In the genomic region with DNA sequence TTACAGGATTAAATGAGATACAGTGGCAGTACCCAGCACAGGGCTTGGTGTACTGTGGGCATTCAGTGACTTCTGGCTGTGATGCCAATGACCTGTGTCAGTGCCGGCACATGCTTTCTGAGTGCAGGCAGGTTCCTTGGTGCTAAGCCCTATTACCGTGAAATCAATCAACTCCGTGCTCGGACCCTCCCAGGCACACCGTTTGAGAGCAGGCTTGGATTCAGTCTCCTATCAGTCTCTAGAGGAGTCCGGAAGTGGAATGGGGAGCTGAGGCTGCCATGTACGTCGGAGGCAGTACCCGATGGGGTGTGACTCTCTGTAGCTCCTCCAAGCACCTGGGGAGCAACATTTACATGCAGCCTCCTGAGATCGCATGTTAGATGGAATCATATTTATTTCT, we compare ENCODE assay signal across 25 cellular contexts. TPM values are rescaled to one million over a fixed set of nuclear protein-coding genes. Genes with fewer than 3 reads are reported as not detected.
DNase-seq lines count a peak whose midpoint lies in the region; ATAC-seq and TF ChIP-seq lines count a peak whose summit lies in the region.
"Had no signal": no experiment of that assay in that cellular context is flagged by ENCODE, and none has a peak within 500 bp of the region (broad histone marks: within the 10 kb centered on the region; RNA-seq: fewer than 3 reads in every experiment).

No MANE protein-coding gene starts in this region.

- TF ChIP-seq CTCF in SK-N-SH (IDR thresholded peaks at IDR 0.05) (no peak), PC-9 (conservative IDR thresholded peaks at IDR 0.05) (no peak), dorsolateral prefrontal cortex (IDR thresholded peaks at IDR 0.05 in 54 of 56, conservative IDR thresholded peaks at IDR 0.05 in 2 of 56; ENCODE audit: low read depth in 1 of 56, partially characterized antibody in 56 of 56) (no peak), thyroid gland (IDR thresholded peaks at IDR 0.05) (no peak)

- TF ChIP-seq EP300 in SK-N-SH (IDR thresholded peaks at IDR 0.05; ENCODE audit: borderline replicate concordance in 1 of 2, low read depth in 1 of 2, low read length in 1 of 2), result no peak

- H3K9me2 ChIP-seq in SK-N-SH, result no peaks in the 10 kb centered on the region
- H3K9me2 ChIP-seq in PC-9 (ENCODE audit: insufficient read depth), result no peaks in the 10 kb centered on the region

- H3K4me3 ChIP-seq in SK-N-SH (ENCODE audit: low read depth in 2 of 2, low read length in 1 of 2) (no peak overlapping the region), PC-9 (peak overlapping the region; percentile 48; the same call in 1 of the 2 replicates), dorsolateral prefrontal cortex (no peak overlapping the region), thyroid gland (replicated peaks in 1 of 3) (no peak overlapping the region)

- TF ChIP-seq POLR2A in thyroid gland (IDR thresholded peaks at IDR 0.05), result no peak

- no peaks in the 10 kb centered on the region for H4K20me1 ChIP-seq in SK-N-SH (ENCODE audit: insufficient read depth)
- no peaks in the 10 kb centered on the region for H4K20me1 ChIP-seq in PC-9 (ENCODE audit: insufficient read depth)

- H2AFZ ChIP-seq in SK-N-SH (ENCODE audit: low read depth), result no peak overlapping the region
- no peak overlapping the region for H2AFZ ChIP-seq in PC-9

- ATAC-seq in SK-N-SH treated with all-trans-retinoic acid at 6 μM for 48 hours (no peak), left cardiac atrium (no peak)

- peaks cover 7% of the 10 kb centered on the region; the same call in 1 of the 2 replicates for H3K27me3 ChIP-seq in SK-N-SH (ENCODE audit: insufficient read depth)
- H3K27me3 ChIP-seq in PC-9 (ENCODE audit: insufficient read depth, low read depth), result no peaks in the 10 kb centered on the region
- H3K27me3 ChIP-seq in dorsolateral prefrontal cortex, result no peaks in the 10 kb centered on the region
- no peaks in the 10 kb centered on the region for H3K27me3 ChIP-seq in thyroid gland

- H3K9me3 ChIP-seq in SK-N-SH, result no peaks in the 10 kb centered on the region
- H3K9me3 ChIP-seq in PC-9 (ENCODE audit: insufficient read depth, low read depth), result no peaks in the 10 kb centered on the region
- no peaks in the 10 kb centered on the region for H3K9me3 ChIP-seq in thyroid gland

- H3K79me2 ChIP-seq in SK-N-SH (ENCODE audit: insufficient read depth), result no peaks in the 10 kb centered on the region
- no peaks in the 10 kb centered on the region for H3K79me2 ChIP-seq in PC-9 (ENCODE audit: low read depth)

- no peak for TF ChIP-seq RAD21 in SK-N-SH (IDR thresholded peaks at IDR 0.05; ENCODE audit: low read length)

- intact Hi-C loops in PC-9 (cut with micrococcal nuclease; ENCODE audit: unreplicated experiment), result loop anchor here (1.0 to 2.0 kb wide), 2 partner anchors 103 to 114 kb away; no protein-coding TSS in a partner anchor
- intact Hi-C loops in dorsolateral prefrontal cortex (cut with DNase I), result loop anchor here in 1 of 2 donors (5.0 kb wide), 1 partner anchor 116 kb away; a partner anchor contains a TSS
- intact Hi-C loops in thyroid gland (cut with DNase I), result no loop called here
- intact Hi-C loops in left cardiac atrium (cut with DNase I), result no loop called here

- no TSS peak for BruUV-seq in PC-9 (replicated peaks; lab: Mats Ljungman, UMichigan)

- no peak for DNase-seq in SK-N-SH
- DNase-seq in PC-9, result no peak
- DNase-seq in dorsolateral prefrontal cortex, result no peak
- DNase-seq in thyroid gland, result no peak
- DNase-seq in left cardiac atrium, result no peak
- DNase-seq in NCI-H82 (lab: John Stamatoyannopoulos, UW), result no peak
- no peak for DNase-seq in NCI-H1417 treated with DMSO at 0.1 percent for 48 hours (lab: John Stamatoyannopoulos, UW)
- DNase-seq: CD4-positive, CD25-positive, alpha-beta regulatory T cell; DMS53; H9; Karpas-422; MV-4-11; NCI-H1105; NCI-H2029; NCI-H524 treated with DMSO at 0.1 percent for 48 hours; NCI-H774; NK-92 treated with Interleukin-12 subunit alpha and Interleukin-12 subunit beta, amount 100 ng/mL, for 24 hours; SHP77 treated with DMSO at 0.1 percent for 48 hours; SW 1271 had no signal

- peaks cover 11% of the 10 kb centered on the region for H3F3A ChIP-seq in SK-N-SH (replicated peaks; ENCODE audit: insufficient read depth)
- peaks cover 21% of the 10 kb centered on the region for H3F3A ChIP-seq in PC-9 (ENCODE audit: insufficient read depth, low read depth)

- H3K27ac ChIP-seq in SK-N-SH (ENCODE audit: low read depth in 2 of 2, low read length in 1 of 2) (no peak overlapping the region), PC-9 (peak overlapping the region; percentile 79), dorsolateral prefrontal cortex (peak overlapping the region in 38 of 59 donors; percentile 14 to 92 (median 83)), thyroid gland (peak overlapping the region in 2 of 3 donors; percentile 82 to 90)
- H3K27ac ChIP-seq: 22Rv1 had no signal

- H3K4me1 ChIP-seq in SK-N-SH (ENCODE audit: control insufficient read depth in 1 of 2, insufficient read depth in 2 of 2, low read depth in 1 of 2, low read length in 1 of 2), result peaks cover 16% of the 10 kb centered on the region in 2 experiments
- peaks cover 28% of the 10 kb centered on the region for H3K4me1 ChIP-seq in PC-9 (replicated peaks; ENCODE audit: insufficient read depth)
- H3K4me1 ChIP-seq in thyroid gland, result peaks cover 19 to 21% of the 10 kb centered on the region in 2 donors

- 0 out of 2 replicates have a peak overlapping the region, but pooled peaks have one; percentile 92 for H3K4me2 ChIP-seq in SK-N-SH
- H3K4me2 ChIP-seq in PC-9, result peak overlapping the region; percentile 81

- H3K36me3 ChIP-seq in SK-N-SH (replicated peaks in 1 of 2; ENCODE audit: control insufficient read depth in 1 of 2, insufficient read depth in 2 of 2, low read length in 1 of 2) (no peaks in the 10 kb centered on the region), PC-9 (ENCODE audit: low read depth) (no peaks in the 10 kb centered on the region), thyroid gland (no peaks in the 10 kb centered on the region)

- WGBS in SK-N-SH (ENCODE audit: low lambda C conversion rate), result 97% methylated on average over 10 of the region's 10 CpGs
- 87 to 93% methylated on average over 5 to 10 of the region's 10 CpGs for WGBS in thyroid gland, 2 donors

- CTCF ChIA-PET in SK-N-SH (lab: Yijun Ruan, JAX) (no interaction called here), PC-9 (lab: Charles Lee) (no interaction called here)

- no peak overlapping the region for H3K9ac ChIP-seq in SK-N-SH

- POLR2A ChIA-PET in SK-N-SH (lab: Yijun Ruan, JAX), result no interaction called here
- POLR2A ChIA-PET in PC-9 (lab: Charles Lee; ENCODE audit: unreplicated experiment), result no interaction called here

TF ChIP-seq in SK-N-SH, 30 proteins besides CTCF, POLR2A, EP300 and RAD21 (continues in another document):
- no peak for TF ChIP-seq EZH2phosphoT487 (IDR thresholded peaks at IDR 0.05; ENCODE audit: borderline replicate concordance, low read depth)
- no peak for TF ChIP-seq NRF1 (IDR thresholded peaks at IDR 0.05; ENCODE audit: low read depth, low read length)
- no peak for TF ChIP-seq MEF2A (IDR thresholded peaks at IDR 0.05; ENCODE audit: borderline replicate concordance, low read depth)
- TF ChIP-seq, protein P1, sequence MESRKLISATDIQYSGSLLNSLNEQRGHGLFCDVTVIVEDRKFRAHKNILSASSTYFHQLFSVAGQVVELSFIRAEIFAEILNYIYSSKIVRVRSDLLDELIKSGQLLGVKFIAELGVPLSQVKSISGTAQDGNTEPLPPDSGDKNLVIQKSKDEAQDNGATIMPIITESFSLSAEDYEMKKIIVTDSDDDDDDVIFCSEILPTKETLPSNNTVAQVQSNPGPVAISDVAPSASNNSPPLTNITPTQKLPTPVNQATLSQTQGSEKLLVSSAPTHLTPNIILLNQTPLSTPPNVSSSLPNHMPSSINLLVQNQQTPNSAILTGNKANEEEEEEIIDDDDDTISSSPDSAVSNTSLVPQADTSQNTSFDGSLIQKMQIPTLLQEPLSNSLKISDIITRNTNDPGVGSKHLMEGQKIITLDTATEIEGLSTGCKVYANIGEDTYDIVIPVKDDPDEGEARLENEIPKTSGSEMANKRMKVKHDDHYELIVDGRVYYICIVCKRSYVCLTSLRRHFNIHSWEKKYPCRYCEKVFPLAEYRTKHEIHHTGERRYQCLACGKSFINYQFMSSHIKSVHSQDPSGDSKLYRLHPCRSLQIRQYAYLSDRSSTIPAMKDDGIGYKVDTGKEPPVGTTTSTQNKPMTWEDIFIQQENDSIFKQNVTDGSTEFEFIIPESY (IDR thresholded peaks at IDR 0.05; ENCODE audit: borderline replicate concordance, low read depth), result no peak
- TF ChIP-seq JUND (IDR thresholded peaks at IDR 0.05), result no peak
- no peak for TF ChIP-seq MXI1 (IDR thresholded peaks at IDR 0.05; ENCODE audit: low read depth, low read length)

TF ChIP-seq in SK-N-SH treated with all-trans-retinoic acid at 6 μM for 48 hours, 23 proteins besides CTCF, POLR2A, EP300 and RAD21:
- TF ChIP-seq, protein P2, sequence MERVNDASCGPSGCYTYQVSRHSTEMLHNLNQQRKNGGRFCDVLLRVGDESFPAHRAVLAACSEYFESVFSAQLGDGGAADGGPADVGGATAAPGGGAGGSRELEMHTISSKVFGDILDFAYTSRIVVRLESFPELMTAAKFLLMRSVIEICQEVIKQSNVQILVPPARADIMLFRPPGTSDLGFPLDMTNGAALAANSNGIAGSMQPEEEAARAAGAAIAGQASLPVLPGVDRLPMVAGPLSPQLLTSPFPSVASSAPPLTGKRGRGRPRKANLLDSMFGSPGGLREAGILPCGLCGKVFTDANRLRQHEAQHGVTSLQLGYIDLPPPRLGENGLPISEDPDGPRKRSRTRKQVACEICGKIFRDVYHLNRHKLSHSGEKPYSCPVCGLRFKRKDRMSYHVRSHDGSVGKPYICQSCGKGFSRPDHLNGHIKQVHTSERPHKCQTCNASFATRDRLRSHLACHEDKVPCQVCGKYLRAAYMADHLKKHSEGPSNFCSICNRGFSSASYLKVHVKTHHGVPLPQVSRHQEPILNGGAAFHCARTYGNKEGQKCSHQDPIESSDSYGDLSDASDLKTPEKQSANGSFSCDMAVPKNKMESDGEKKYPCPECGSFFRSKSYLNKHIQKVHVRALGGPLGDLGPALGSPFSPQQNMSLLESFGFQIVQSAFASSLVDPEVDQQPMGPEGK (CRISPR knock-in tag; IDR thresholded peaks at IDR 0.05; ENCODE audit: borderline replicate concordance), result no peak

RNA-seq across cellular contexts. Expression of a gene that starts 42.6 kb away (rescaled TPM):
- 0.03 TPM in 1 of 2 replicates, not detected in the other for polyA plus RNA-seq in SK-N-SH (2012; rRNA removed)
- 0.01 TPM in 2 replicates for polyA plus RNA-seq in SK-N-SH (2012; cell fraction: cytosol; rRNA removed)
- polyA plus RNA-seq in SK-N-SH (2012; cell fraction: nucleus; rRNA removed), result not detected in 2 replicates
- total RNA-seq in PC-9 (2021) (not detected in 2 replicates), dorsolateral prefrontal cortex (10 to 100 TPM in 119 of 120 experiments, 1 to 10 TPM in 1; 6.0 to 35.7 (median 24.8) TPM), thyroid gland (not detected), left cardiac atrium (not detected)
- total RNA-seq: CD4-positive, CD25-positive, alpha-beta regulatory T cell; Daoy; G401; H9; HT-29 had no signal
- polyA plus RNA-seq: BJ; CD4-positive, CD25-positive, alpha-beta regulatory T cell had no signal

Comparison
In these comparisons a context has a peak if more than half of its experiments do, and no peak if none do; other contexts are left out.
1. H3K27ac ChIP-seq: peak in PC-9 (single experiment), dorsolateral prefrontal cortex (38 of 59) and thyroid gland (2 of 3); none in SK-N-SH (0 of 2).